3 cellular contexts compared by ENCODE assay signal in genomic region chr2:112230371-112230770, GRCh38.
A peak's percentile ranks its signal among the peaks of the same experiment; 100 is the strongest.
TF ChIP-seq lines count a peak whose summit lies in the region.

No MANE protein-coding gene starts in this region.

TF ChIP-seq in A549, 52 proteins besides CTCF, POLR2A, EP300 and RAD21:
- TF ChIP-seq RFX5 (IDR thresholded peaks at IDR 0.05) (no peak), MAFK (IDR thresholded peaks at IDR 0.05; ENCODE audit: partially characterized antibody) (peak; percentile 87)

TF ChIP-seq in IMR-90, 13 proteins besides CTCF, POLR2A, EP300 and RAD21:
- TF ChIP-seq MAFK (IDR thresholded peaks at IDR 0.05; ENCODE audit: low read depth, low read length) (peak; percentile 90), MAZ (IDR thresholded peaks at IDR 0.05; ENCODE audit: borderline replicate concordance, low read depth, low read length) (no peak)

TF ChIP-seq in K562, 482 proteins besides CTCF, POLR2A, EP300 and RAD21:
- no peak for TF ChIP-seq RCOR1 (IDR thresholded peaks at IDR 0.05; ENCODE audit: borderline replicate concordance in 1 of 2, low read depth in 2 of 2, low read length in 2 of 2)
- no peak for TF ChIP-seq IRF1 (CRISPR knock-in tag; IDR thresholded peaks at IDR 0.05; ENCODE audit: borderline replicate concordance)
- TF ChIP-seq ZNF584 (CRISPR knock-in tag; IDR thresholded peaks at IDR 0.05; ENCODE audit: low read depth): no peak
- TF ChIP-seq, protein P1, sequence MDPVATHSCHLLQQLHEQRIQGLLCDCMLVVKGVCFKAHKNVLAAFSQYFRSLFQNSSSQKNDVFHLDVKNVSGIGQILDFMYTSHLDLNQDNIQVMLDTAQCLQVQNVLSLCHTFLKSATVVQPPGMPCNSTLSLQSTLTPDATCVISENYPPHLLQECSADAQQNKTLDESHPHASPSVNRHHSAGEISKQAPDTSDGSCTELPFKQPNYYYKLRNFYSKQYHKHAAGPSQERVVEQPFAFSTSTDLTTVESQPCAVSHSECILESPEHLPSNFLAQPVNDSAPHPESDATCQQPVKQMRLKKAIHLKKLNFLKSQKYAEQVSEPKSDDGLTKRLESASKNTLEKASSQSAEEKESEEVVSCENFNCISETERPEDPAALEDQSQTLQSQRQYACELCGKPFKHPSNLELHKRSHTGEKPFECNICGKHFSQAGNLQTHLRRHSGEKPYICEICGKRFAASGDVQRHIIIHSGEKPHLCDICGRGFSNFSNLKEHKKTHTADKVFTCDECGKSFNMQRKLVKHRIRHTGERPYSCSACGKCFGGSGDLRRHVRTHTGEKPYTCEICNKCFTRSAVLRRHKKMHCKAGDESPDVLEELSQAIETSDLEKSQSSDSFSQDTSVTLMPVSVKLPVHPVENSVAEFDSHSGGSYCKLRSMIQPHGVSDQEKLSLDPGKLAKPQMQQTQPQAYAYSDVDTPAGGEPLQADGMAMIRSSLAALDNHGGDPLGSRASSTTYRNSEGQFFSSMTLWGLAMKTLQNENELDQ (CRISPR knock-in tag; IDR thresholded peaks at IDR 0.05; ENCODE audit: borderline replicate concordance): no peak
- no peak for TF ChIP-seq ZHX1 (conservative IDR thresholded peaks at IDR 0.05; ENCODE audit: low read length)
- no peak for TF ChIP-seq PRMT5 (CRISPR knock-in tag; IDR thresholded peaks at IDR 0.05)
- TF ChIP-seq MAFF (IDR thresholded peaks at IDR 0.05; ENCODE audit: low read length): peak; percentile 58
- TF ChIP-seq TEAD1 (CRISPR knock-in tag; IDR thresholded peaks at IDR 0.05): no peak
- TF ChIP-seq MAFG (tag; conservative IDR thresholded peaks at IDR 0.05): peak; percentile 59; the same call in 1 of the 2 replicates
- no peak for TF ChIP-seq TRIM28 (IDR thresholded peaks at IDR 0.05)
- TF ChIP-seq LEF1 (IDR thresholded peaks at IDR 0.05): no peak
- no peak for TF ChIP-seq LCOR (CRISPR knock-in tag; IDR thresholded peaks at IDR 0.05)
- peak; percentile 88 for TF ChIP-seq ZNF316 (IDR thresholded peaks at IDR 0.05)
- TF ChIP-seq BMI1 (IDR thresholded peaks at IDR 0.05; ENCODE audit: low read length): no peak
- TF ChIP-seq BRD4 (IDR thresholded peaks at IDR 0.05): no peak
- no peak for TF ChIP-seq TCF3 (CRISPR knock-in tag; IDR thresholded peaks at IDR 0.05)
- TF ChIP-seq CBFB (CRISPR knock-in tag; IDR thresholded peaks at IDR 0.05): no peak
- TF ChIP-seq SRSF1 (IDR thresholded peaks at IDR 0.05; ENCODE audit: low read depth, low read length): no peak
- peak; percentile 74 for TF ChIP-seq C11orf30 (IDR thresholded peaks at IDR 0.05; ENCODE audit: low read depth)
- TF ChIP-seq CHAMP1 (IDR thresholded peaks at IDR 0.05): no peak
- no peak for TF ChIP-seq NCOA1 (IDR thresholded peaks at IDR 0.05; ENCODE audit: low read depth)
- peak; percentile 70 for TF ChIP-seq MAFK (IDR thresholded peaks at IDR 0.05; ENCODE audit: low read length)
- TF ChIP-seq, protein P2, sequence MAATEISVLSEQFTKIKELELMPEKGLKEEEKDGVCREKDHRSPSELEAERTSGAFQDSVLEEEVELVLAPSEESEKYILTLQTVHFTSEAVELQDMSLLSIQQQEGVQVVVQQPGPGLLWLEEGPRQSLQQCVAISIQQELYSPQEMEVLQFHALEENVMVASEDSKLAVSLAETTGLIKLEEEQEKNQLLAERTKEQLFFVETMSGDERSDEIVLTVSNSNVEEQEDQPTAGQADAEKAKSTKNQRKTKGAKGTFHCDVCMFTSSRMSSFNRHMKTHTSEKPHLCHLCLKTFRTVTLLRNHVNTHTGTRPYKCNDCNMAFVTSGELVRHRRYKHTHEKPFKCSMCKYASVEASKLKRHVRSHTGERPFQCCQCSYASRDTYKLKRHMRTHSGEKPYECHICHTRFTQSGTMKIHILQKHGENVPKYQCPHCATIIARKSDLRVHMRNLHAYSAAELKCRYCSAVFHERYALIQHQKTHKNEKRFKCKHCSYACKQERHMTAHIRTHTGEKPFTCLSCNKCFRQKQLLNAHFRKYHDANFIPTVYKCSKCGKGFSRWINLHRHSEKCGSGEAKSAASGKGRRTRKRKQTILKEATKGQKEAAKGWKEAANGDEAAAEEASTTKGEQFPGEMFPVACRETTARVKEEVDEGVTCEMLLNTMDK (IDR thresholded peaks at IDR 0.05; ENCODE audit: borderline replicate concordance, insufficient read depth, low read depth, low read length, poor library complexity, severe bottlenecking): no peak
- TF ChIP-seq, protein P3, sequence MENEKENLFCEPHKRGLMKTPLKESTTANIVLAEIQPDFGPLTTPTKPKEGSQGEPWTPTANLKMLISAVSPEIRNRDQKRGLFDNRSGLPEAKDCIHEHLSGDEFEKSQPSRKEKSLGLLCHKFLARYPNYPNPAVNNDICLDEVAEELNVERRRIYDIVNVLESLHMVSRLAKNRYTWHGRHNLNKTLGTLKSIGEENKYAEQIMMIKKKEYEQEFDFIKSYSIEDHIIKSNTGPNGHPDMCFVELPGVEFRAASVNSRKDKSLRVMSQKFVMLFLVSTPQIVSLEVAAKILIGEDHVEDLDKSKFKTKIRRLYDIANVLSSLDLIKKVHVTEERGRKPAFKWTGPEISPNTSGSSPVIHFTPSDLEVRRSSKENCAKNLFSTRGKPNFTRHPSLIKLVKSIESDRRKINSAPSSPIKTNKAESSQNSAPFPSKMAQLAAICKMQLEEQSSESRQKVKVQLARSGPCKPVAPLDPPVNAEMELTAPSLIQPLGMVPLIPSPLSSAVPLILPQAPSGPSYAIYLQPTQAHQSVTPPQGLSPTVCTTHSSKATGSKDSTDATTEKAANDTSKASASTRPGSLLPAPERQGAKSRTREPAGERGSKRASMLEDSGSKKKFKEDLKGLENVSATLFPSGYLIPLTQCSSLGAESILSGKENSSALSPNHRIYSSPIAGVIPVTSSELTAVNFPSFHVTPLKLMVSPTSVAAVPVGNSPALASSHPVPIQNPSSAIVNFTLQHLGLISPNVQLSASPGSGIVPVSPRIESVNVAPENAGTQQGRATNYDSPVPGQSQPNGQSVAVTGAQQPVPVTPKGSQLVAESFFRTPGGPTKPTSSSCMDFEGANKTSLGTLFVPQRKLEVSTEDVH (IDR thresholded peaks at IDR 0.05; ENCODE audit: low read depth, partially characterized antibody): no peak
- TF ChIP-seq PHF20 (IDR thresholded peaks at IDR 0.05; ENCODE audit: partially characterized antibody): no peak
- no peak for TF ChIP-seq KLF13 (tag; IDR thresholded peaks at IDR 0.05; ENCODE audit: borderline replicate concordance, low read depth)
- TF ChIP-seq, protein P4, sequence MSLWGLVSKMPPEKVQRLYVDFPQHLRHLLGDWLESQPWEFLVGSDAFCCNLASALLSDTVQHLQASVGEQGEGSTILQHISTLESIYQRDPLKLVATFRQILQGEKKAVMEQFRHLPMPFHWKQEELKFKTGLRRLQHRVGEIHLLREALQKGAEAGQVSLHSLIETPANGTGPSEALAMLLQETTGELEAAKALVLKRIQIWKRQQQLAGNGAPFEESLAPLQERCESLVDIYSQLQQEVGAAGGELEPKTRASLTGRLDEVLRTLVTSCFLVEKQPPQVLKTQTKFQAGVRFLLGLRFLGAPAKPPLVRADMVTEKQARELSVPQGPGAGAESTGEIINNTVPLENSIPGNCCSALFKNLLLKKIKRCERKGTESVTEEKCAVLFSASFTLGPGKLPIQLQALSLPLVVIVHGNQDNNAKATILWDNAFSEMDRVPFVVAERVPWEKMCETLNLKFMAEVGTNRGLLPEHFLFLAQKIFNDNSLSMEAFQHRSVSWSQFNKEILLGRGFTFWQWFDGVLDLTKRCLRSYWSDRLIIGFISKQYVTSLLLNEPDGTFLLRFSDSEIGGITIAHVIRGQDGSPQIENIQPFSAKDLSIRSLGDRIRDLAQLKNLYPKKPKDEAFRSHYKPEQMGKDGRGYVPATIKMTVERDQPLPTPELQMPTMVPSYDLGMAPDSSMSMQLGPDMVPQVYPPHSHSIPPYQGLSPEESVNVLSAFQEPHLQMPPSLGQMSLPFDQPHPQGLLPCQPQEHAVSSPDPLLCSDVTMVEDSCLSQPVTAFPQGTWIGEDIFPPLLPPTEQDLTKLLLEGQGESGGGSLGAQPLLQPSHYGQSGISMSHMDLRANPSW (CRISPR knock-in tag; IDR thresholded peaks at IDR 0.05): no peak
- no peak for TF ChIP-seq MCM2 (IDR thresholded peaks at IDR 0.05; ENCODE audit: low read depth)
- no peak for TF ChIP-seq SP1 (CRISPR knock-in tag; IDR thresholded peaks at IDR 0.05)
- no peak for TF ChIP-seq HMGXB4 (CRISPR knock-in tag; IDR thresholded peaks at IDR 0.05)
- no peak for TF ChIP-seq NCOA4 (IDR thresholded peaks at IDR 0.05; ENCODE audit: partially characterized antibody)
- no peak for TF ChIP-seq MEF2D (tag; conservative IDR thresholded peaks at IDR 0.05; ENCODE audit: low read depth)
- TF ChIP-seq CTBP1 (IDR thresholded peaks at IDR 0.05; ENCODE audit: borderline replicate concordance): no peak
- TF ChIP-seq ZNF263 (CRISPR knock-in tag; IDR thresholded peaks at IDR 0.05; ENCODE audit: borderline replicate concordance): no peak
- no peak for TF ChIP-seq ILF3 (IDR thresholded peaks at IDR 0.05; ENCODE audit: borderline replicate concordance)
- no peak for TF ChIP-seq PHTF2 (CRISPR knock-in tag; IDR thresholded peaks at IDR 0.05)
- TF ChIP-seq, protein P5, sequence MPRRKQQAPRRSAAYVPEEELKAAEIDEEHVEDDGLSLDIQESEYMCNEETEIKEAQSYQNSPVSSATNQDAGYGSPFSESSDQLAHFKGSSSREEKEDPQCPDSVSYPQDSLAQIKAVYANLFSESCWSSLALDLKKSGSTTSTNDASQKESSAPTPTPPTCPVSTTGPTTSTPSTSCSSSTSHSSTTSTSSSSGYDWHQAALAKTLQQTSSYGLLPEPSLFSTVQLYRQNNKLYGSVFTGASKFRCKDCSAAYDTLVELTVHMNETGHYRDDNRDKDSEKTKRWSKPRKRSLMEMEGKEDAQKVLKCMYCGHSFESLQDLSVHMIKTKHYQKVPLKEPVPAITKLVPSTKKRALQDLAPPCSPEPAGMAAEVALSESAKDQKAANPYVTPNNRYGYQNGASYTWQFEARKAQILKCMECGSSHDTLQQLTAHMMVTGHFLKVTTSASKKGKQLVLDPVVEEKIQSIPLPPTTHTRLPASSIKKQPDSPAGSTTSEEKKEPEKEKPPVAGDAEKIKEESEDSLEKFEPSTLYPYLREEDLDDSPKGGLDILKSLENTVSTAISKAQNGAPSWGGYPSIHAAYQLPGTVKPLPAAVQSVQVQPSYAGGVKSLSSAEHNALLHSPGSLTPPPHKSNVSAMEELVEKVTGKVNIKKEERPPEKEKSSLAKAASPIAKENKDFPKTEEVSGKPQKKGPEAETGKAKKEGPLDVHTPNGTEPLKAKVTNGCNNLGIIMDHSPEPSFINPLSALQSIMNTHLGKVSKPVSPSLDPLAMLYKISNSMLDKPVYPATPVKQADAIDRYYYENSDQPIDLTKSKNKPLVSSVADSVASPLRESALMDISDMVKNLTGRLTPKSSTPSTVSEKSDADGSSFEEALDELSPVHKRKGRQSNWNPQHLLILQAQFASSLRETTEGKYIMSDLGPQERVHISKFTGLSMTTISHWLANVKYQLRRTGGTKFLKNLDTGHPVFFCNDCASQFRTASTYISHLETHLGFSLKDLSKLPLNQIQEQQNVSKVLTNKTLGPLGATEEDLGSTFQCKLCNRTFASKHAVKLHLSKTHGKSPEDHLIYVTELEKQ (CRISPR knock-in tag; IDR thresholded peaks at IDR 0.05): no peak
- no peak for TF ChIP-seq ZNF384 (IDR thresholded peaks at IDR 0.05; ENCODE audit: low read depth, low read length)
- TF ChIP-seq POLR3G (IDR thresholded peaks at IDR 0.05; ENCODE audit: extremely low read depth, insufficient read length, insufficient replicate concordance): no peak
- no peak for TF ChIP-seq HDGF (IDR thresholded peaks at IDR 0.05)
